In the genomic region with DNA sequence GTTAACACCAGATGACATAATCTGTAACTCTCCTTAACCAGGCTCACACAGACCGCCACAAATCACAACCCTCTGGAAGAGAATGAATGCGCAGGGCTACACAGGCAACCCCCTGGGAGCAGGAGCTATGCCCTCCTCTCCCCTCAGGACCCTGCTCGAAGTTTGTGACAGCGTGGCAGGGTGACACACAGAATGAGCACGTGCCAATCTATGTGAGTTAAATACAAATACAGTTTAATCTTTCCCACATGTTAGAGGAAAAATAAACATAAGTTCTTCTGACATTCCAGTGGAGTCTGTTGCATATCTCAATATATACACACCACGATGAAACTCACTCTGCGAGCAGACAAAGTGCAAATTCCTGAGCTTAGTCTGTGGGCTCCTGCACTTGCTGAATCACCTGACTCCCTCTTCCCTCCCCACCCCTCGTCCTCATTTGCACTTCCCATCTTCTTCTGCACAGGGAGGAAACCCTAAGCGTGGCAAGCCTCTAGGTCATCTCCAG, we compare ENCODE assay signal across 12 cellular contexts. TPM values are rescaled to one million over a fixed set of nuclear protein-coding genes. Genes with fewer than 3 reads are reported as not detected.
A peak's percentile ranks its signal among the peaks of the same experiment; 100 is the strongest.
DNase-seq lines count a peak whose midpoint lies in the region; ATAC-seq, FAIRE-seq and TF ChIP-seq lines count a peak whose summit lies in the region.
"Had no signal": no experiment of that assay in that cellular context is flagged by ENCODE, and none has a peak within 500 bp of the region (broad histone marks: within the 10 kb centered on the region; RNA-seq: fewer than 3 reads in every experiment).

No MANE protein-coding gene starts in this region.

- ATAC-seq in K562 (peak; percentile 72), GM18502 (IDR thresholded peaks at IDR 0.05; ENCODE audit: poor library complexity, unreplicated experiment) (no peak)
- ATAC-seq in activated CD4-positive, alpha-beta T cell treated with anti-CD3 and anti-CD28 coated beads for 36 hours: no peak
- no peak for ATAC-seq in activated CD4-positive, CD25-positive, alpha-beta regulatory T cell treated with anti-CD3 and anti-CD28 coated beads, Interleukin-2, amount 50 U/mL, for 24 hours

- POLR2A ChIA-PET in K562 (lab: Yijun Ruan, JAX): interaction anchor here (0.7 to 1.8 kb wide), 4 partner anchors 10 to 140 kb away, joined by 3 to 9 read pairs (median 4); no protein-coding TSS in a partner anchor
- POLR2A ChIA-PET in activated CD4-positive, alpha-beta T cell treated with anti-CD3 and anti-CD28 coated beads for 36 hours (lab: Charles Lee): no interaction called here

- H3K4me3 Mint-ChIP-seq in activated CD4-positive, alpha-beta T cell treated with anti-CD3 and anti-CD28 coated beads for 36 hours: no peak overlapping the region

- no peak for TF ChIP-seq RAD21 in K562 (CRISPR knock-in tag; conservative IDR thresholded peaks at IDR 0.05 in 1 of 2, IDR thresholded peaks at IDR 0.05 in 1 of 2)

- H3K27me3 ChIP-seq in K562 (ENCODE audit: control insufficient read depth in 2 of 2, insufficient read depth in 2 of 2, low read length in 2 of 2) (no peaks in the 10 kb centered on the region), kidney epithelial cell (ENCODE audit: control insufficient read depth, insufficient read depth, low read length) (no peaks in the 10 kb centered on the region), H7 (ENCODE audit: control insufficient read depth, insufficient read depth, low read length) (no peaks in the 10 kb centered on the region)
- H3K27me3 ChIP-seq: BLaER1 had no signal

- peaks cover 89% of the 10 kb centered on the region for H3K79me2 ChIP-seq in K562 (ENCODE audit: control insufficient read depth, insufficient read depth, low read length)

- TF ChIP-seq CTCF in K562 (IDR thresholded peaks at IDR 0.05 in 2 of 3, conservative IDR thresholded peaks at IDR 0.05 in 1 of 3; ENCODE audit: insufficient read depth in 2 of 3, low read depth in 1 of 3, low read length in 3 of 3) (no peak), kidney epithelial cell (IDR thresholded peaks at IDR 0.05; ENCODE audit: insufficient read depth, low read length, poor library complexity, severe bottlenecking) (no peak)

- peaks cover 6 to 11% of the 10 kb centered on the region in 2 experiments; a peak in 3 of 5 replicates for H3K4me1 ChIP-seq in K562 (replicated peaks in 1 of 2; ENCODE audit: control insufficient read depth in 2 of 2, insufficient read depth in 2 of 2, low read length in 2 of 2)

- H3K9me1 ChIP-seq in K562 (ENCODE audit: control insufficient read depth, insufficient read depth, low read length): peaks cover 3% of the 10 kb centered on the region

- H3K4me3 ChIP-seq in K562: no peak overlapping the region
- H3K4me3 ChIP-seq in kidney epithelial cell (ENCODE audit: low read depth, low read length): no peak overlapping the region
- H3K4me3 ChIP-seq in H7 (ENCODE audit: insufficient read depth, low read depth, low read length): no peak overlapping the region
- H3K4me3 ChIP-seq: BLaER1 had no signal

- H3K4me1 Mint-ChIP-seq in activated CD4-positive, alpha-beta T cell treated with anti-CD3 and anti-CD28 coated beads for 36 hours: no peaks in the 10 kb centered on the region

- TF ChIP-seq POLR2A in K562 (conservative IDR thresholded peaks at IDR 0.05): no peak

- no peaks in the 10 kb centered on the region for H3K9me3 ChIP-seq in K562 (replicated peaks; ENCODE audit: control insufficient read depth, insufficient read depth, low read depth, low read length)
- H3K9me3 ChIP-seq: BLaER1 had no signal

- peak; percentile 58 for DNase-seq in AG08395 (ENCODE audit: low spot score)
- no peak for DNase-seq in HTR-8/SVneo (ENCODE audit: insufficient read length, low spot score)
- DNase-seq in K562 (ENCODE audit: extremely low read depth in 1 of 4, low spot score in 3 of 4): peak in 1 of 4 experiments; percentile 23
- peak; percentile 39 for DNase-seq in kidney epithelial cell (ENCODE audit: low read depth)
- DNase-seq in H7: no peak
- DNase-seq in activated CD4-positive, alpha-beta T cell treated with anti-CD3 and anti-CD28 coated beads for 36 hours: no peak
- DNase-seq: activated CD8-positive, alpha-beta memory T cell treated with anti-CD3 and anti-CD28 coated beads for 24 hours; MM.1S; NCI-H526 treated with DMSO at 0.1 percent for 48 hours had no signal

- CTCF ChIA-PET in K562 (lab: Yijun Ruan, JAX; ENCODE audit: low intra/inter-chr PET ratio): no interaction called here
- CTCF ChIA-PET in activated CD4-positive, alpha-beta T cell treated with anti-CD3 and anti-CD28 coated beads for 36 hours (lab: Charles Lee): interaction anchor here (0.7 kb wide), 1 partner anchor 84 kb away, joined by 3 read pairs; no protein-coding TSS in a partner anchor

- in situ Hi-C loops in K562 (cut with MboI): no loop called here

- no peak overlapping the region for H3K27ac Mint-ChIP-seq in activated CD4-positive, alpha-beta T cell treated with anti-CD3 and anti-CD28 coated beads for 36 hours

- no peaks in the 10 kb centered on the region for H3K36me3 Mint-ChIP-seq in activated CD4-positive, alpha-beta T cell treated with anti-CD3 and anti-CD28 coated beads for 36 hours (ENCODE audit: low read depth)

- peaks cover 32% of the 10 kb centered on the region; the same call in 2 of the 3 replicates for H3K36me3 ChIP-seq in K562 (ENCODE audit: control insufficient read depth, insufficient read depth, low read length)
- no peaks in the 10 kb centered on the region for H3K36me3 ChIP-seq in kidney epithelial cell (ENCODE audit: control insufficient read depth, insufficient read depth, low read length)
- H3K36me3 ChIP-seq in H7 (replicated peaks; ENCODE audit: control insufficient read depth, insufficient read depth, low read length): no peaks in the 10 kb centered on the region; the same call in 1 of the 2 replicates

- H3K9me3 Mint-ChIP-seq in activated CD4-positive, alpha-beta T cell treated with anti-CD3 and anti-CD28 coated beads for 36 hours (ENCODE audit: low read depth): no peaks in the 10 kb centered on the region

- H4K20me1 ChIP-seq in K562 (replicated peaks; ENCODE audit: control insufficient read depth, insufficient read depth, low read length): peaks cover 10% of the 10 kb centered on the region

- peaks cover 7% of the 10 kb centered on the region for H3K27me3 Mint-ChIP-seq in activated CD4-positive, alpha-beta T cell treated with anti-CD3 and anti-CD28 coated beads for 36 hours

- H3K4me2 ChIP-seq in K562 (ENCODE audit: insufficient read depth, low read length): no peak overlapping the region; the same call in 1 of the 2 replicates
- H3K4me2 ChIP-seq: BLaER1 had no signal

- no peak overlapping the region for H2AFZ ChIP-seq in K562 (ENCODE audit: low read depth, low read length)

- H3K9ac ChIP-seq in K562 (ENCODE audit: insufficient read depth in 1 of 2, low read depth in 2 of 2, low read length in 2 of 2): 0 out of 4 replicates have a peak overlapping the region, but pooled peaks of 1 of the 2 experiments have one; percentile 48
- H3K9ac ChIP-seq: BLaER1 had no signal

- FAIRE-seq in HTR-8/SVneo (lab: Jason Lieb, UNC) (peak; percentile 64), K562 (lab: Jason Lieb, UNC) (no peak)

- no peak for TF ChIP-seq EP300 in K562 (IDR thresholded peaks at IDR 0.05; ENCODE audit: low read length)

- intact Hi-C loops in K562 (cut with micrococcal nuclease): no loop called here
- intact Hi-C loops in activated CD4-positive, alpha-beta T cell treated with anti-CD3 and anti-CD28 coated beads for 36 hours (cut with DNase I, micrococcal nuclease): no loop called here

- WGBS in K562 (ENCODE audit: insufficient coverage, low coverage, missing lambda C conversion rate): 34% methylated on average over 9 of the region's 9 CpGs

- 0 out of 3 replicates have a peak overlapping the region, but pooled peaks have one; percentile 21 for H3K27ac ChIP-seq in K562 (ENCODE audit: extremely low read depth, low read depth, low read length)
- H3K27ac ChIP-seq: BLaER1 had no signal

- BruUV-seq in K562 (replicated peaks; lab: Mats Ljungman, UMichigan): no TSS peak

TF ChIP-seq in K562, 482 proteins besides CTCF, POLR2A, EP300 and RAD21 (continues in another document):
- TF ChIP-seq ARID1B (IDR thresholded peaks at IDR 0.05) (peak; percentile 35; the same call in 1 of the 2 replicates), KLF13 (tag; IDR thresholded peaks at IDR 0.05; ENCODE audit: borderline replicate concordance, low read depth) (no peak), CBX2 (IDR thresholded peaks at IDR 0.05; ENCODE audit: insufficient read depth, low read length, poor library complexity, severe bottlenecking) (no peak), WHSC1 (IDR thresholded peaks at IDR 0.05; ENCODE audit: low read length) (no peak)
- TF ChIP-seq, protein P1, sequence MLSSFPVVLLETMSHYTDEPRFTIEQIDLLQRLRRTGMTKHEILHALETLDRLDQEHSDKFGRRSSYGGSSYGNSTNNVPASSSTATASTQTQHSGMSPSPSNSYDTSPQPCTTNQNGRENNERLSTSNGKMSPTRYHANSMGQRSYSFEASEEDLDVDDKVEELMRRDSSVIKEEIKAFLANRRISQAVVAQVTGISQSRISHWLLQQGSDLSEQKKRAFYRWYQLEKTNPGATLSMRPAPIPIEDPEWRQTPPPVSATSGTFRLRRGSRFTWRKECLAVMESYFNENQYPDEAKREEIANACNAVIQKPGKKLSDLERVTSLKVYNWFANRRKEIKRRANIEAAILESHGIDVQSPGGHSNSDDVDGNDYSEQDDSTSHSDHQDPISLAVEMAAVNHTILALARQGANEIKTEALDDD (IDR thresholded peaks at IDR 0.05): 0 out of 2 replicates have a peak, but pooled peaks have one; percentile 37

RNA-seq across cellular contexts. Expression of a gene that starts 37.6 kb away (rescaled TPM):
- total RNA-seq in K562 (2011; cell fraction: chromatin; rRNA removed; ENCODE audit: low replicate concordance): 53.5 and 124 TPM in 2 replicates
- 33.0 and 49.7 TPM in 2 replicates for total RNA-seq in K562 (2011; cell fraction: nucleolus; rRNA removed)
- 127 and 193 TPM in 2 replicates for total RNA-seq in K562 (2011; cell fraction: nucleoplasm; rRNA removed)
- 79.4 and 81.9 TPM in 2 replicates for total RNA-seq in K562 (2014; rRNA removed)
- total RNA-seq in K562 (2014; rRNA removed; fragmentation: Illumina TruSeq; extraction: Trizol): 130 and 155 TPM in 2 replicates
- total RNA-seq in K562 (2015; rRNA removed; fragmentation: Illumina TruSeq; extraction: Trizol): 64.9 and 68.6 TPM in 2 replicates
- 154 and 157 TPM in 2 replicates for total RNA-seq in K562 (2021)
- polyA plus RNA-seq in K562 (2011; rRNA removed): 58.8 and 59.1 TPM in 2 replicates
- polyA plus RNA-seq in K562 (2011; cell fraction: cytosol; rRNA removed): 28.1 and 58.5 TPM in 2 replicates
- 33.1 and 43.9 TPM in 2 replicates for polyA plus RNA-seq in K562 (2011; cell fraction: nucleus; rRNA removed)
- 53.7 and 101 TPM in 2 replicates for polyA plus RNA-seq in K562 (2012)
- polyA plus RNA-seq in K562 (2014; fragmentation: Illumina TruSeq; extraction: Trizol): 66.8 and 78.4 TPM in 2 replicates
- 10 to 100 TPM; 38.5 to 45.4 TPM for polyA plus RNA-seq in K562 (2014; fragmentation: Nextera tagmentation; extraction: Ambion mirVana)
- polyA plus RNA-seq in K562 (2014; rRNA removed): 48.1 and 59.1 TPM in 2 replicates
- polyA minus RNA-seq in K562 (2011; rRNA and poly(A)+ RNA removed): 130 and 179 TPM in 2 replicates
- polyA minus RNA-seq in K562 (2011; cell fraction: cytosol; rRNA and poly(A)+ RNA removed): 82.9 and 107 TPM in 2 replicates
- polyA minus RNA-seq in K562 (2011; cell fraction: nucleus; rRNA and poly(A)+ RNA removed): 34.1 and 69.3 TPM in 2 replicates
- 89.1 and 103 TPM in 2 replicates for total RNA-seq in kidney epithelial cell
- 150 and 157 TPM in 2 replicates for total RNA-seq in H7 (2014; rRNA removed; shearing (Covaris generic))
- 10 to 100 TPM; 27.9 to 40.0 TPM for total RNA-seq in activated CD4-positive, alpha-beta T cell treated with anti-CD3 and anti-CD28 coated beads for 36 hours

Comparison
In these comparisons a context has a peak if more than half of its experiments do, and no peak if none do; other contexts are left out.
1. DNase-seq: peak in AG08395 (single experiment) and kidney epithelial cell (single experiment); none in HTR-8/SVneo (single experiment), H7 (single experiment) and activated CD4-positive, alpha-beta T cell treated with anti-CD3 and anti-CD28 coated beads for 36 hours (single experiment).